In genomic region chr9:11713077-11713476, GRCh38 we compare ENCODE assay signal across 8 cellular contexts.
"Had no signal": no experiment of that assay in that cellular context is flagged by ENCODE, and none has a peak within 500 bp of the region (broad histone marks: within the 10 kb centered on the region; RNA-seq: fewer than 3 reads in every experiment).

No MANE protein-coding gene starts in this region.

- ATAC-seq: GM12878 had no signal

- FAIRE-seq: G401.6, GM12878, GM12891, GM12892, GM18507, GM19239 had no signal

- DNase-seq: GDM1, GF-D8 had no signal

- H3K4me3 ChIP-seq: GM12878 had no signal
